ENCODE assay signal across 23 cellular contexts in the genomic region with DNA sequence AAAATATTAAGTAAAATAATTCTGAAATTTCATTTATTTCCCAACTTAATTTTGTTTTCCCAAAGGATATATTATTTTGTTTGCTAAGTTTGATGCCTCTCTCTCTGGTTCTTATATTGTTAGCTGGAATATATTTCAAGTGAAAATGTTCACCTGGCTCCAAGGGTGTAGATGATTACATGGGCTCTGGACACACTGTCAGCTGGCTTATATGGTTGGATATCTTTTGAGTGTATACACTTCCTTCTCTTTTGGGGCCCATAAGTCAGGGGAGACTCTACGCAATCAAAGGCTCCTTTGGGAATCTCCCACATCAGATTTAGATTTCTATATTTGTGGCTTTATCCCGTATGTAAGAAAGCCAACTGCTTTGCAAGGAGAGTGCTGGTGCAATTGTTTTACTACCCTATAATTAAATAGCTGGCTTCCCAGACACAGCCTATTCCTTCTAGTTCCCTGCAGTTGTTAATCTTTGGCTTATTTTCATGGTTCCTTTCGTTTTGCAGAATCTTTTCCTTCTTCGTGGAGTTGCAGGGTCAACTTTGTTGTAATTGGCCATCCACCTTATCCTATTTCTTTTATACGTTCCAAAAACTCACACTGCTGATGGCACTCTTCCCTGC.
"Had no signal": no experiment of that assay in that cellular context is flagged by ENCODE, and none has a peak within 500 bp of the region (broad histone marks: within the 10 kb centered on the region; RNA-seq: fewer than 3 reads in every experiment).

No MANE protein-coding gene starts in this region.

- H3K27ac ChIP-seq: breast epithelium, SJCRH30, WERI-Rb-1 had no signal

- H3K4me1 ChIP-seq: breast epithelium, SJCRH30 had no signal

- H3K36me3 ChIP-seq: breast epithelium, MG63, SJCRH30, WERI-Rb-1 had no signal

- H3K4me2 ChIP-seq: SK-N-SH had no signal

- H3K27me3 ChIP-seq: breast epithelium, MG63, SJCRH30 had no signal

- H3K9me3 ChIP-seq: breast epithelium, MG63, SJCRH30, SK-N-SH had no signal

- H3K9ac ChIP-seq: SK-N-SH had no signal

- H3K4me3 ChIP-seq: breast epithelium, MG63, SJCRH30 had no signal

- DNase-seq: activated CD4-positive, alpha-beta memory T cell treated with anti-CD3 and anti-CD28 coated beads, Interleukin-2, amount 10 ng/mL, durations not matched to agents 7 days and 5 days; activated CD4-positive, alpha-beta T cell treated with anti-CD3 and anti-CD28 coated beads for 36 hours; activated CD4-positive, alpha-beta T cell treated with anti-CD3 and anti-CD28 coated beads, Interleukin-2, amount 50 U/mL, for 1 hour; activated naive CD4-positive, alpha-beta T cell treated with anti-CD3 and anti-CD28 coated beads, Interleukin-2, amount 50 U/mL, for 16 hours; activated naive CD8-positive, alpha-beta T cell treated with anti-CD3 and anti-CD28 coated beads, Interleukin-2, amount 10 ng/mL, durations not matched to agents 7 days and 5 days; activated T-cell treated with anti-CD3 and anti-CD28 coated beads for 4 hours; activated T-cell treated with anti-CD3 and anti-CD28 coated beads, Interleukin-2, amount 50 U/mL, for 72 hours; aorta; caudate nucleus; MG63; MV-4-11; NCI-H1092 treated with DMSO at 0.1 percent for 48 hours; NCI-H1436; NCI-H1694 treated with DMSO at 0.1 percent for 48 hours; NCI-H2029 treated with DMSO at 0.1 percent for 48 hours; NCI-H446; NCI-H524; NCI-H748 treated with DMSO at 0.1 percent for 48 hours; SJCRH30; SK-N-SH; T-helper 1 cell had no signal
